Comparison of ENCODE assay signal across 8 cellular contexts in genomic region chr11:57763568-57763967, GRCh38. TPM values are rescaled to one million over a fixed set of nuclear protein-coding genes. Genes with fewer than 3 reads are reported as not detected.
A peak's percentile ranks its signal among the peaks of the same experiment; 100 is the strongest.
DNase-seq lines count a peak whose midpoint lies in the region; ATAC-seq lines count a peak whose summit lies in the region.

No MANE protein-coding gene starts in this region.

- H3K27me3 Mint-ChIP-seq in dendritic cell treated with granulocyte-macrophage colony-stimulating factor and Interleukin-4, amounts not matched to agents 40 ng/mL and 50 ng/mL, for 4 days, result no peaks in the 10 kb centered on the region
- H3K27me3 Mint-ChIP-seq in CD4-positive, alpha-beta memory T cell, result peaks cover 0 to 1% of the 10 kb centered on the region in 2 donors
- H3K27me3 Mint-ChIP-seq in activated CD4-positive, alpha-beta T cell treated with anti-CD3 and anti-CD28 coated beads, Interleukin-2, amount 10 ng/mL, durations not matched to agents 7 days and 5 days, result peaks cover 8% of the 10 kb centered on the region

- 33% methylated on average over 1 of the region's 1 CpG for WGBS in mesenchymal stem cell
- WGBS in aorta, 2 donors, result 0 to 4% methylated on average over 1 of the region's 1 CpG

- H4K91ac ChIP-seq in mesenchymal stem cell (ENCODE audit: low read length), result no peak overlapping the region

- no peaks in the 10 kb centered on the region for H3K27me3 ChIP-seq in mesenchymal stem cell (ENCODE audit: control insufficient read depth in 1 of 2, insufficient read depth in 1 of 2, low read length in 2 of 2)
- no peaks in the 10 kb centered on the region for H3K27me3 ChIP-seq in aorta (ENCODE audit: control insufficient read depth in 1 of 2, insufficient read depth in 2 of 2, low read length in 1 of 2)
- H3K27me3 ChIP-seq in CD4-positive, alpha-beta memory T cell (ENCODE audit: insufficient read depth, low read length), result no peaks in the 10 kb centered on the region

- H3K36me3 ChIP-seq in mesenchymal stem cell (ENCODE audit: control insufficient read depth in 1 of 2, insufficient read depth in 2 of 2, low read depth in 1 of 2, low read length in 2 of 2) (no peaks in the 10 kb centered on the region), aorta (ENCODE audit: control insufficient read depth in 1 of 2, insufficient read depth in 2 of 2, low read length in 1 of 2) (no peaks in the 10 kb centered on the region)
- H3K36me3 ChIP-seq in CD4-positive, alpha-beta memory T cell (ENCODE audit: insufficient read depth, low read length), result no peaks in the 10 kb centered on the region

- H3K4me1 ChIP-seq in mesenchymal stem cell (ENCODE audit: control insufficient read depth, insufficient read depth, low read depth, low read length), result peaks cover 6% of the 10 kb centered on the region
- H3K4me1 ChIP-seq in aorta (ENCODE audit: control insufficient read depth in 1 of 2, insufficient read depth in 2 of 2, low read length in 2 of 2), result peaks cover 3 to 17% of the 10 kb centered on the region in 2 donors
- H3K4me1 ChIP-seq in CD4-positive, alpha-beta memory T cell (ENCODE audit: insufficient read depth, low read length), result no peaks in the 10 kb centered on the region

- H3K27ac Mint-ChIP-seq in dendritic cell treated with granulocyte-macrophage colony-stimulating factor and Interleukin-4, amounts not matched to agents 40 ng/mL and 50 ng/mL, for 4 days, result peak overlapping the region; percentile 96
- no peak overlapping the region for H3K27ac Mint-ChIP-seq in CD4-positive, alpha-beta memory T cell
- H3K27ac Mint-ChIP-seq in activated CD4-positive, alpha-beta T cell treated with anti-CD3 and anti-CD28 coated beads, Interleukin-2, amount 10 ng/mL, durations not matched to agents 7 days and 5 days, result no peak overlapping the region

- no peak overlapping the region for H3K23ac ChIP-seq in mesenchymal stem cell (ENCODE audit: low read length in 2 of 2)

- peak overlapping the region; percentile 93 for H3K4me3 Mint-ChIP-seq in dendritic cell treated with granulocyte-macrophage colony-stimulating factor and Interleukin-4, amounts not matched to agents 40 ng/mL and 50 ng/mL, for 4 days
- H3K4me3 Mint-ChIP-seq in CD4-positive, alpha-beta memory T cell, result no peak overlapping the region
- no peak overlapping the region for H3K4me3 Mint-ChIP-seq in activated CD4-positive, alpha-beta T cell treated with anti-CD3 and anti-CD28 coated beads, Interleukin-2, amount 10 ng/mL, durations not matched to agents 7 days and 5 days

- H3K18ac ChIP-seq in mesenchymal stem cell (ENCODE audit: low read depth in 1 of 2, low read length in 2 of 2), result no peak overlapping the region

- peak overlapping the region; percentile 100 for H3K9ac ChIP-seq in mesenchymal stem cell (ENCODE audit: low read length)

- H2BK5ac ChIP-seq in mesenchymal stem cell (ENCODE audit: low read depth, low read length, poor library complexity, severe bottlenecking), result no peak overlapping the region

- H3K9me3 ChIP-seq in mesenchymal stem cell (ENCODE audit: control insufficient read depth, low read length), result no peaks in the 10 kb centered on the region
- no peaks in the 10 kb centered on the region for H3K9me3 ChIP-seq in aorta (ENCODE audit: control insufficient read depth, low read length)
- no peaks in the 10 kb centered on the region for H3K9me3 ChIP-seq in CD4-positive, alpha-beta memory T cell (ENCODE audit: control insufficient read depth in 1 of 2, low read length in 2 of 2)

- POLR2A ChIA-PET in CD4-positive, alpha-beta memory T cell (lab: Charles Lee; ENCODE audit: partially characterized antibody), result no interaction called here
- POLR2A ChIA-PET in activated CD4-positive, alpha-beta T cell treated with anti-CD3 and anti-CD28 coated beads, Interleukin-2, amount 10 ng/mL, durations not matched to agents 7 days and 5 days (lab: Charles Lee), result no interaction called here

- no peak overlapping the region for H2BK15ac ChIP-seq in mesenchymal stem cell (ENCODE audit: low read depth, poor library complexity, severe bottlenecking)

- H2BK12ac ChIP-seq in mesenchymal stem cell (ENCODE audit: low read length in 2 of 2), result no peak overlapping the region

- no peak overlapping the region for H2AFZ ChIP-seq in mesenchymal stem cell (ENCODE audit: low read depth, low read length)

- no peak overlapping the region for H4K8ac ChIP-seq in mesenchymal stem cell (ENCODE audit: low read length)

- H3K4me2 ChIP-seq in mesenchymal stem cell (ENCODE audit: low read length, poor library complexity, severe bottlenecking), result peak overlapping the region; percentile 32

- peaks cover 37% of the 10 kb centered on the region for H3K4me1 Mint-ChIP-seq in dendritic cell treated with granulocyte-macrophage colony-stimulating factor and Interleukin-4, amounts not matched to agents 40 ng/mL and 50 ng/mL, for 4 days (ENCODE audit: low read depth)
- peaks cover 0 to 1% (median 0%) of the 10 kb centered on the region in 4 donors for H3K4me1 Mint-ChIP-seq in CD4-positive, alpha-beta memory T cell
- peaks cover 22% of the 10 kb centered on the region for H3K4me1 Mint-ChIP-seq in activated CD4-positive, alpha-beta T cell treated with anti-CD3 and anti-CD28 coated beads, Interleukin-2, amount 10 ng/mL, durations not matched to agents 7 days and 5 days

- H3K4me3 ChIP-seq in mesenchymal stem cell (ENCODE audit: insufficient read depth in 1 of 2, low read depth in 1 of 2, low read length in 2 of 2) (peak overlapping the region in 1 of 2 experiments; percentile 96), aorta (ENCODE audit: low read length in 2 of 2) (peak overlapping the region; percentile 93 to 99)
- H3K4me3 ChIP-seq in CD4-positive, alpha-beta memory T cell (ENCODE audit: low read length in 2 of 2), result no peak overlapping the region

- peaks cover 2% of the 10 kb centered on the region for H3K79me1 ChIP-seq in mesenchymal stem cell (replicated peaks; ENCODE audit: low read length, poor library complexity, severe bottlenecking)

- no peak overlapping the region for H2AK5ac ChIP-seq in mesenchymal stem cell (ENCODE audit: low read length, severe bottlenecking)

- CTCF ChIA-PET in CD4-positive, alpha-beta memory T cell (lab: Charles Lee; ENCODE audit: partially characterized antibody), result interaction anchor here (0.6 to 1.3 kb wide), 2 partner anchors 15 to 36 kb away, joined by 3 read pairs; no protein-coding TSS in a partner anchor
- CTCF ChIA-PET in activated CD4-positive, alpha-beta T cell treated with anti-CD3 and anti-CD28 coated beads, Interleukin-2, amount 10 ng/mL, durations not matched to agents 7 days and 5 days (lab: Charles Lee), result interaction anchor here (1.2 to 2.1 kb wide), 2 partner anchors 11 to 37 kb away, joined by 3 to 9 read pairs; no protein-coding TSS in a partner anchor

- ATAC-seq in aorta (ENCODE audit: low FRiP score), result peak; percentile 56

- H3K4ac ChIP-seq in mesenchymal stem cell (ENCODE audit: low read depth in 1 of 2, low read length in 2 of 2), result no peak overlapping the region

- peak overlapping the region; percentile 38 for H3K27ac ChIP-seq in mesenchymal stem cell (ENCODE audit: low read length, poor library complexity, severe bottlenecking)
- H3K27ac ChIP-seq in aorta (ENCODE audit: low read depth in 1 of 2, low read length in 2 of 2), result peak overlapping the region in 1 of 2 donors; percentile 22
- no peak overlapping the region for H3K27ac ChIP-seq in CD4-positive, alpha-beta memory T cell (ENCODE audit: low read depth, low read length)

- no peak overlapping the region for H3K14ac ChIP-seq in mesenchymal stem cell (ENCODE audit: low read length in 2 of 2)

- H3K9me3 Mint-ChIP-seq in dendritic cell treated with granulocyte-macrophage colony-stimulating factor and Interleukin-4, amounts not matched to agents 40 ng/mL and 50 ng/mL, for 4 days, result no peaks in the 10 kb centered on the region
- H3K9me3 Mint-ChIP-seq in CD4-positive, alpha-beta memory T cell, result no peaks in the 10 kb centered on the region
- no peaks in the 10 kb centered on the region for H3K9me3 Mint-ChIP-seq in activated CD4-positive, alpha-beta T cell treated with anti-CD3 and anti-CD28 coated beads, Interleukin-2, amount 10 ng/mL, durations not matched to agents 7 days and 5 days

- H3K36me3 Mint-ChIP-seq in dendritic cell treated with granulocyte-macrophage colony-stimulating factor and Interleukin-4, amounts not matched to agents 40 ng/mL and 50 ng/mL, for 4 days (ENCODE audit: low read depth), result peaks cover 47% of the 10 kb centered on the region
- H3K36me3 Mint-ChIP-seq in CD4-positive, alpha-beta memory T cell, result peaks cover 0 to 3% of the 10 kb centered on the region in 2 donors
- peaks cover 2% of the 10 kb centered on the region for H3K36me3 Mint-ChIP-seq in activated CD4-positive, alpha-beta T cell treated with anti-CD3 and anti-CD28 coated beads, Interleukin-2, amount 10 ng/mL, durations not matched to agents 7 days and 5 days (ENCODE audit: low read depth)

- intact Hi-C loops in dendritic cell treated with granulocyte-macrophage colony-stimulating factor and Interleukin-4, amounts not matched to agents 40 ng/mL and 50 ng/mL, for 4 days (cut with micrococcal nuclease), result no loop called here
- intact Hi-C loops in aorta (cut with DNase I), result loop anchor here (5.0 kb wide), 1 partner anchor 34 kb away; no protein-coding TSS in a partner anchor
- intact Hi-C loops in CD4-positive, alpha-beta memory T cell (cut with micrococcal nuclease), result no loop called here

- no peak overlapping the region for H2BK120ac ChIP-seq in mesenchymal stem cell (ENCODE audit: low read depth, low read length)

- DNase-seq in AG08395 (ENCODE audit: low spot score), result peak; percentile 72
- DNase-seq in M059J (ENCODE audit: low read depth), result peak; percentile 66
- peak; percentile 69 for DNase-seq in mesenchymal stem cell
- no peak for DNase-seq in aorta
- DNase-seq in CD4-positive, alpha-beta memory T cell, result no peak
- no peak for DNase-seq in activated CD4-positive, alpha-beta T cell treated with anti-CD3 and anti-CD28 coated beads, Interleukin-2, amount 10 ng/mL, durations not matched to agents 7 days and 5 days
- DNase-seq in GM19240 (ENCODE audit: insufficient read length, low spot score), result no peak

RNA-seq across cellular contexts. Expression of gene CTNND1, which starts 2.0 kb away (rescaled TPM):
- total RNA-seq in M059J (2014; rRNA removed; shearing (Covaris generic)), result 50.5 and 73.8 TPM in 2 replicates
- polyA plus RNA-seq in mesenchymal stem cell (2013, experiment 1 of 2), result 66.8 TPM
- polyA plus RNA-seq in mesenchymal stem cell (2013, experiment 2 of 2), result 64.0 TPM
- 100 to 1,000 TPM; 167 to 213 TPM for total RNA-seq in aorta
- 10 to 100 TPM; 31.6 to 35.8 TPM for polyA plus RNA-seq in aorta
- 10 to 100 TPM; 10.3 to 11.1 TPM for total RNA-seq in CD4-positive, alpha-beta memory T cell
- 1 to 10 TPM in 1 of 2 donors, under 1 TPM in 1; 0.91 to 1.6 TPM for polyA plus RNA-seq in CD4-positive, alpha-beta memory T cell
- total RNA-seq in activated CD4-positive, alpha-beta T cell treated with anti-CD3 and anti-CD28 coated beads, Interleukin-2, amount 10 ng/mL, durations not matched to agents 7 days and 5 days, result 1 to 10 TPM; 5.1 TPM

RNA-seq across cellular contexts. Expression of gene BTBD18, which starts 11.9 kb away (rescaled TPM):
- total RNA-seq in M059J (2014; rRNA removed; shearing (Covaris generic)), result not detected in 2 replicates
- not detected for polyA plus RNA-seq in mesenchymal stem cell (2013, experiment 1 of 2)
- not detected for polyA plus RNA-seq in mesenchymal stem cell (2013, experiment 2 of 2)
- not detected for total RNA-seq in aorta
- under 1 TPM in 1 of 2 donors, not detected in 1; 0.05 TPM for polyA plus RNA-seq in aorta
- total RNA-seq in CD4-positive, alpha-beta memory T cell, result not detected
- polyA plus RNA-seq in CD4-positive, alpha-beta memory T cell, result under 1 TPM; 0.34 to 0.44 TPM
- total RNA-seq in activated CD4-positive, alpha-beta T cell treated with anti-CD3 and anti-CD28 coated beads, Interleukin-2, amount 10 ng/mL, durations not matched to agents 7 days and 5 days, result not detected

RNA-seq across cellular contexts. Expression of gene SELENOH, which starts 22.3 kb away (rescaled TPM):
- total RNA-seq in M059J (2014; rRNA removed; shearing (Covaris generic)), result 275 and 279 TPM in 2 replicates
- polyA plus RNA-seq in mesenchymal stem cell (2013, experiment 1 of 2), result 210 TPM
- polyA plus RNA-seq in mesenchymal stem cell (2013, experiment 2 of 2), result 217 TPM
- total RNA-seq in aorta, result 10 to 100 TPM; 65.0 to 75.1 TPM
- polyA plus RNA-seq in aorta, result 100 to 1,000 TPM; 126 to 158 TPM
- total RNA-seq in CD4-positive, alpha-beta memory T cell, result 100 to 1,000 TPM; 102 to 113 TPM
- 100 to 1,000 TPM; 186 to 223 TPM for polyA plus RNA-seq in CD4-positive, alpha-beta memory T cell
- 100 to 1,000 TPM; 129 to 181 TPM for total RNA-seq in activated CD4-positive, alpha-beta T cell treated with anti-CD3 and anti-CD28 coated beads, Interleukin-2, amount 10 ng/mL, durations not matched to agents 7 days and 5 days

RNA-seq across cellular contexts. Expression of gene TMX2, which starts 51.2 kb away (rescaled TPM):
- 155 and 166 TPM in 2 replicates for total RNA-seq in M059J (2014; rRNA removed; shearing (Covaris generic))
- 60.2 TPM for polyA plus RNA-seq in mesenchymal stem cell (2013, experiment 1 of 2)
- 60.1 TPM for polyA plus RNA-seq in mesenchymal stem cell (2013, experiment 2 of 2)
- total RNA-seq in aorta, result 10 to 100 TPM; 40.6 to 47.8 TPM
- polyA plus RNA-seq in aorta, result 10 to 100 TPM; 44.1 to 50.8 TPM
- total RNA-seq in CD4-positive, alpha-beta memory T cell, result 10 to 100 TPM; 63.6 to 67.1 TPM
- polyA plus RNA-seq in CD4-positive, alpha-beta memory T cell, result 10 to 100 TPM; 77.9 to 88.5 TPM
- 10 to 100 TPM; 62.9 to 74.2 TPM for total RNA-seq in activated CD4-positive, alpha-beta T cell treated with anti-CD3 and anti-CD28 coated beads, Interleukin-2, amount 10 ng/mL, durations not matched to agents 7 days and 5 days

RNA-seq across cellular contexts. Expression of gene MED19, which starts 51.6 kb away (rescaled TPM):
- total RNA-seq in M059J (2014; rRNA removed; shearing (Covaris generic)), result 38.3 and 50.0 TPM in 2 replicates
- polyA plus RNA-seq in mesenchymal stem cell (2013, experiment 1 of 2), result 40.1 TPM
- polyA plus RNA-seq in mesenchymal stem cell (2013, experiment 2 of 2), result 39.8 TPM
- total RNA-seq in aorta, result 10 to 100 TPM in 1 of 2 donors, 1 to 10 TPM in 1; 8.8 to 11.6 TPM
- 10 to 100 TPM in 1 of 2 donors, 1 to 10 TPM in 1; 9.9 to 11.8 TPM for polyA plus RNA-seq in aorta
- total RNA-seq in CD4-positive, alpha-beta memory T cell, result 10 to 100 TPM; 15.2 TPM
- polyA plus RNA-seq in CD4-positive, alpha-beta memory T cell, result 10 to 100 TPM; 17.4 to 20.2 TPM
- total RNA-seq in activated CD4-positive, alpha-beta T cell treated with anti-CD3 and anti-CD28 coated beads, Interleukin-2, amount 10 ng/mL, durations not matched to agents 7 days and 5 days, result 10 to 100 TPM; 11.8 to 12.2 TPM

Comparison
In these comparisons a context has a peak if more than half of its experiments do, and no peak if none do; other contexts are left out.
1. DNase-seq: peak in AG08395 (single experiment), M059J (single experiment) and mesenchymal stem cell (single experiment); none in aorta (0 of 2), CD4-positive, alpha-beta memory T cell (0 of 5), activated CD4-positive, alpha-beta T cell treated with anti-CD3 and anti-CD28 coated beads, Interleukin-2, amount 10 ng/mL, durations not matched to agents 7 days and 5 days (single experiment) and GM19240 (single experiment).
2. H3K4me3 ChIP-seq: peak in aorta (2 of 2); none in CD4-positive, alpha-beta memory T cell (0 of 2).
3. intact Hi-C loops: an anchor here in aorta (5.0 kb wide); none called in dendritic cell treated with granulocyte-macrophage colony-stimulating factor and Interleukin-4, amounts not matched to agents 40 ng/mL and 50 ng/mL, for 4 days and CD4-positive, alpha-beta memory T cell.